In the genomic region with DNA sequence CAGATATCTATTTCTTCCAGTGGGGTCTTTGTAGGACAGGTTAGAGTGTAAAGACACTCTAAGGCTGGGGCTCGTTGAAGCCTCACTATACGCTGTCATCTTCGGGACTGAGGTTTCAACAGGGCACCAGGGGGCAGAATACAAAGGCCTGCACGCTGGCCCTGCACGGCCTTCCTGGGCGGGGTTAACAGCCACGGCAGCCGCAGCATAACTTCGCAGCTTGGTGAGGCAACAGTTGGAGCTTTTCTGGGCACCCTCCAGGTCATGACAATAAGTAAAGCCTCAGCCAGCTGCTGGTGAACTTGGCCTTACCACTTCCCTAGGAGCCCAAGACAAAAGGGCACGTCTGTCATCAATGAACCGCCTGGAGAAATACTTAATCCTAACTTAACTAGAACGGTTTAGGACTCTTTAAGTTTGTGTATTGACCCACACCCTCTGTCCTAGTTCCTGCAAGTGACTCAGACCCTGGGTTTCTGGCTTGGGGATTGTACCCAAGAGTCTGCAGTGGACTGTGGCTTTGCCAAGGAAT, we compare ENCODE assay signal across 8 cellular contexts. TPM values are rescaled to one million over a fixed set of nuclear protein-coding genes. Genes with fewer than 3 reads are reported as not detected.
DNase-seq lines count a peak whose midpoint lies in the region; ATAC-seq and TF ChIP-seq lines count a peak whose summit lies in the region.

No MANE protein-coding gene starts in this region.

- H3K36me3 Mint-ChIP-seq in CD14-positive monocyte = no peaks in the 10 kb centered on the region

- no peaks in the 10 kb centered on the region for H3K9me3 Mint-ChIP-seq in CD14-positive monocyte

- peak overlapping the region; percentile 28 to 48 for H3K4me3 Mint-ChIP-seq in CD14-positive monocyte

- peaks cover 40% of the 10 kb centered on the region for H3K4me1 Mint-ChIP-seq in CD14-positive monocyte

- H3K27me3 Mint-ChIP-seq in CD14-positive monocyte (ENCODE audit: low read depth in 3 of 3) = peaks cover 0 to 6% (median 3%) of the 10 kb centered on the region in 3 donors

- ATAC-seq in HG02885 (IDR thresholded peaks at IDR 0.05; ENCODE audit: poor library complexity, unreplicated experiment) (peak; percentile 40), Right ventricle myocardium superior (ENCODE audit: poor library complexity) (peak; percentile 95)

- intact Hi-C loops in CD14-positive monocyte (cut with micrococcal nuclease) = loop anchor here in 1 of 2 donors (1.0 kb wide), 1 partner anchor 458 kb away; no protein-coding TSS in a partner anchor
- intact Hi-C loops in Right ventricle myocardium superior (cut with DNase I) = loop anchor here (5.0 kb wide), 1 partner anchor 351 kb away; no protein-coding TSS in a partner anchor

- H3K27ac Mint-ChIP-seq in CD14-positive monocyte = peak overlapping the region; percentile 99 to 100 (median 100)

- TF ChIP-seq POLR2A in Raji (IDR thresholded peaks at IDR 0.05; ENCODE audit: insufficient read depth, low read depth, low read length) = peak; percentile 30; the same call in 1 of the 2 replicates

- DNase-seq in CD14-positive monocyte (ENCODE audit: low spot score) (peak; percentile 92), Right ventricle myocardium superior (peak; percentile 92), putamen (ENCODE audit: low spot score) (peak; percentile 49), dedifferentiated amniotic fluid mesenchymal stem cell (ENCODE audit: extremely low spot score) (no peak), NCI-H2171 treated with DMSO at 0.1 percent for 48 hours (lab: John Stamatoyannopoulos, UW) (no peak)
- peak; percentile 28 to 70 (median 51) for DNase-seq in activated naive CD4-positive, alpha-beta T cell (lab: John Stamatoyannopoulos, UW)

- peak; percentile 74 for TF ChIP-seq CTCF in CD14-positive monocyte (IDR thresholded peaks at IDR 0.05)

RNA-seq across cellular contexts. Expression of a gene that starts 2.3 kb away (rescaled TPM):
- 1 to 10 TPM; 6.2 to 8.7 TPM for polyA plus RNA-seq in CD14-positive monocyte
- 1.5 TPM for total RNA-seq in Right ventricle myocardium superior

Comparison
In these comparisons a context has a peak if more than half of its experiments do, and no peak if none do; other contexts are left out.
1. DNase-seq: peak in CD14-positive monocyte (single experiment), activated naive CD4-positive, alpha-beta T cell (4 of 4), Right ventricle myocardium superior (single experiment) and putamen (single experiment); none in dedifferentiated amniotic fluid mesenchymal stem cell (single experiment) and NCI-H2171 treated with DMSO at 0.1 percent for 48 hours (single experiment).